ENCODE assay signal across 23 cellular contexts in genomic region chr10:91980319-91980718, GRCh38.
"Had no signal": no experiment of that assay in that cellular context is flagged by ENCODE, and none has a peak within 500 bp of the region (broad histone marks: within the 10 kb centered on the region; RNA-seq: fewer than 3 reads in every experiment).

No MANE protein-coding gene starts in this region.

- H3K9me3 ChIP-seq: left ventricle myocardium inferior, lower lobe of right lung, ovary, right lobe of liver, testis, tibial nerve, upper lobe of right lung, vagina had no signal

- H3K27me3 ChIP-seq: foreskin keratinocyte, neural progenitor cell, ovary, right lobe of liver, testis, tibial nerve, upper lobe of right lung, vagina had no signal

- H3K36me3 ChIP-seq: ovary had no signal

- H3K27ac ChIP-seq: foreskin keratinocyte, left ventricle myocardium inferior, lower lobe of right lung, neural progenitor cell, ovary, right lobe of liver, testis, tibial nerve, upper lobe of right lung, vagina had no signal

- ATAC-seq: foreskin keratinocyte; left cardiac atrium; lower lobe of right lung; natural killer cell treated with Interleukin-12 subunit alpha and Interleukin-12 subunit beta and Interleukin-15 and Interleukin-18, amount 100 ng/mL, for 72 hours; right lobe of liver; stimulated activated naive B cell treated with anti-CD40 and anti-IgM and Interleukin-4, amounts not matched to agents 10 μg/mL and 1 μg/mL and 100 μg/mL, for 72 hours; stimulated activated naive CD8-positive, alpha-beta T cell treated with anti-CD3 and anti-CD28 coated beads, Interleukin-15, amount 100 ng/mL, for 72 hours; upper lobe of right lung had no signal

- DNase-seq: endodermal cell; erythroblast; foreskin keratinocyte; kidney; left cardiac atrium; left ventricle myocardium inferior; lower lobe of right lung; mesenchymal stem cell; midbrain; nucleus accumbens; ovary; retina; right lobe of liver; stimulated activated CD4-positive, alpha-beta T cell treated with anti-CD3 and anti-CD28 coated beads, Interleukin-4, amount 100 ng/mL, for 24 hours; stimulated activated naive B cell treated with anti-CD40 and anti-IgM and Interleukin-4, amounts not matched to agents 10 μg/mL and 1 μg/mL and 100 μg/mL, for 72 hours; stimulated activated naive CD8-positive, alpha-beta T cell treated with anti-CD3 and anti-CD28 coated beads, Interleukin-15, amount 100 ng/mL, for 72 hours; testis; upper lobe of right lung had no signal

- H3K4me1 ChIP-seq: lower lobe of right lung, neural progenitor cell, right lobe of liver, testis, tibial nerve, upper lobe of right lung, vagina had no signal

- FAIRE-seq: endothelial cell of umbilical vein, kidney had no signal

- H3K4me3 ChIP-seq: left ventricle myocardium inferior, lower lobe of right lung, neural progenitor cell, ovary, right lobe of liver, testis, tibial nerve, upper lobe of right lung, vagina had no signal
